ENCODE assay signal across 9 cellular contexts in genomic region chr16:23496826-23497542, GRCh38. TPM values are rescaled to one million over a fixed set of nuclear protein-coding genes. Genes with fewer than 3 reads are reported as not detected.
DNase-seq lines count a peak whose midpoint lies in the region; ATAC-seq and TF ChIP-seq lines count a peak whose summit lies in the region.
"Had no signal": no experiment of that assay in that cellular context is flagged by ENCODE, and none has a peak within 500 bp of the region (broad histone marks: within the 10 kb centered on the region; RNA-seq: fewer than 3 reads in every experiment).

No MANE protein-coding gene starts in this region.

- BruUV-seq in MCF 10A (replicated peaks; lab: Mats Ljungman, UMichigan), result no TSS peak

- H3K27ac Mint-ChIP-seq in MCF 10A (ENCODE audit: low read depth, unreplicated experiment), result peak overlapping the region; percentile 33
- H3K27ac Mint-ChIP-seq in stimulated activated naive B cell treated with anti-CD40 and anti-IgM and Interleukin-4, amounts not matched to agents 10 μg/mL and 1 μg/mL and 100 μg/mL, for 72 hours, result peak overlapping the region; percentile 72

- no peak for TF ChIP-seq CTCF in MCF 10A (IDR thresholded peaks at IDR 0.05; ENCODE audit: unreplicated experiment)

- ATAC-seq in stimulated activated naive B cell treated with anti-CD40 and anti-IgM and Interleukin-4, amounts not matched to agents 10 μg/mL and 1 μg/mL and 100 μg/mL, for 72 hours (replicated peaks), result peak; percentile 91 to 92
- ATAC-seq in HG03432 (IDR thresholded peaks at IDR 0.05; ENCODE audit: unreplicated experiment), result no peak
- no peak for ATAC-seq in GM18517 (IDR thresholded peaks at IDR 0.05; ENCODE audit: unreplicated experiment)

- no peak for TF ChIP-seq RAD21 in Ishikawa (IDR thresholded peaks at IDR 0.05; ENCODE audit: low read depth)

- peaks cover 29% of the 10 kb centered on the region for H3K4me1 Mint-ChIP-seq in MCF 10A (ENCODE audit: insufficient read depth, unreplicated experiment)
- H3K4me1 Mint-ChIP-seq in stimulated activated naive B cell treated with anti-CD40 and anti-IgM and Interleukin-4, amounts not matched to agents 10 μg/mL and 1 μg/mL and 100 μg/mL, for 72 hours, result peaks cover 42 to 59% of the 10 kb centered on the region in 2 donors

- POLR2A ChIA-PET in MCF 10A (lab: Yijun Ruan, JAX), result interaction anchor here (0.7 to 2.6 kb wide), 7 partner anchors 8 to 215 kb away, joined by 4 to 12 read pairs (median 6); partner anchors contain the start of genes DCTN5, EARS2, GGA2 and PALB2

- no peaks in the 10 kb centered on the region for H3K9me3 Mint-ChIP-seq in MCF 10A (ENCODE audit: unreplicated experiment)
- H3K9me3 Mint-ChIP-seq in stimulated activated naive B cell treated with anti-CD40 and anti-IgM and Interleukin-4, amounts not matched to agents 10 μg/mL and 1 μg/mL and 100 μg/mL, for 72 hours, result no peaks in the 10 kb centered on the region

- H3K27me3 Mint-ChIP-seq in MCF 10A (ENCODE audit: insufficient read depth, unreplicated experiment), result no peaks in the 10 kb centered on the region
- no peaks in the 10 kb centered on the region for H3K27me3 Mint-ChIP-seq in stimulated activated naive B cell treated with anti-CD40 and anti-IgM and Interleukin-4, amounts not matched to agents 10 μg/mL and 1 μg/mL and 100 μg/mL, for 72 hours

- CTCF ChIA-PET in MCF 10A (lab: Yijun Ruan, JAX), result interaction anchor here (0.6 to 1.7 kb wide), 3 partner anchors 24 to 100 kb away, joined by 3 to 6 read pairs (median 3); no protein-coding TSS in a partner anchor

- peak overlapping the region; percentile 33 for H3K4me3 Mint-ChIP-seq in MCF 10A (ENCODE audit: unreplicated experiment)
- peak overlapping the region; percentile 15 to 39 for H3K4me3 Mint-ChIP-seq in stimulated activated naive B cell treated with anti-CD40 and anti-IgM and Interleukin-4, amounts not matched to agents 10 μg/mL and 1 μg/mL and 100 μg/mL, for 72 hours

- DNase-seq in MCF 10A (ENCODE audit: unreplicated experiment) (peak; percentile 62), iris pigment epithelial cell (ENCODE audit: low read depth) (peak; percentile 57), DMS53 treated with DMSO at 0.1 percent for 48 hours (lab: John Stamatoyannopoulos, UW; ENCODE audit: unreplicated experiment) (no peak), NCI-H1092 treated with DMSO at 0.1 percent for 48 hours (lab: John Stamatoyannopoulos, UW) (no peak)
- DNase-seq in stimulated activated naive B cell treated with anti-CD40 and anti-IgM and Interleukin-4, amounts not matched to agents 10 μg/mL and 1 μg/mL and 100 μg/mL, for 72 hours, result no peak
- DNase-seq: amniotic stem cell had no signal

- no peak for TF ChIP-seq EP300 in Ishikawa (IDR thresholded peaks at IDR 0.05; ENCODE audit: borderline replicate concordance)

- intact Hi-C loops in MCF 10A (cut with micrococcal nuclease), result no loop called here

- H3K36me3 Mint-ChIP-seq in MCF 10A (ENCODE audit: insufficient read depth, unreplicated experiment), result peaks cover 27% of the 10 kb centered on the region
- H3K36me3 Mint-ChIP-seq in stimulated activated naive B cell treated with anti-CD40 and anti-IgM and Interleukin-4, amounts not matched to agents 10 μg/mL and 1 μg/mL and 100 μg/mL, for 72 hours, result peaks cover 35 to 51% of the 10 kb centered on the region in 2 donors

TF ChIP-seq in Ishikawa, 13 proteins besides CTCF, POLR2A, EP300 and RAD21:
- TF ChIP-seq CEBPB (IDR thresholded peaks at IDR 0.05) (peak; percentile 40; the same call in 1 of the 2 replicates), MAX (IDR thresholded peaks at IDR 0.05) (no peak), USF1 (IDR thresholded peaks at IDR 0.05) (peak; percentile 86)

RNA-seq across cellular contexts. Expression of gene GGA2, which starts 13.3 kb away (rescaled TPM):
- total RNA-seq in MCF 10A (2022), result 22.2 and 40.9 TPM in 2 replicates

RNA-seq across cellular contexts. Expression of gene COG7, which starts 44.0 kb away (rescaled TPM):
- 10.0 and 16.7 TPM in 2 replicates for total RNA-seq in MCF 10A (2022)

Comparison
In these comparisons a context has a peak if more than half of its experiments do, and no peak if none do; other contexts are left out.
1. DNase-seq: peak in MCF 10A (single experiment) and iris pigment epithelial cell (single experiment); none in stimulated activated naive B cell treated with anti-CD40 and anti-IgM and Interleukin-4, amounts not matched to agents 10 μg/mL and 1 μg/mL and 100 μg/mL, for 72 hours (single experiment), DMS53 treated with DMSO at 0.1 percent for 48 hours (single experiment) and NCI-H1092 treated with DMSO at 0.1 percent for 48 hours (single experiment).
2. ATAC-seq: peak in stimulated activated naive B cell treated with anti-CD40 and anti-IgM and Interleukin-4, amounts not matched to agents 10 μg/mL and 1 μg/mL and 100 μg/mL, for 72 hours (2 of 2); none in HG03432 (single experiment) and GM18517 (single experiment).